Comparison of ENCODE assay signal across 18 cellular contexts in genomic region chr5:33639478-33639877, GRCh38.
DNase-seq lines count a peak whose midpoint lies in the region; ATAC-seq, FAIRE-seq and TF ChIP-seq lines count a peak whose summit lies in the region.
"Had no signal": no experiment of that assay in that cellular context is flagged by ENCODE, and none has a peak within 500 bp of the region (broad histone marks: within the 10 kb centered on the region; RNA-seq: fewer than 3 reads in every experiment).

No MANE protein-coding gene starts in this region.

- H3K4me1 ChIP-seq in heart left ventricle, result peaks cover 0 to 5% (median 0%) of the 10 kb centered on the region in 12 donors
- H3K4me1 ChIP-seq in thyroid gland, result no peaks in the 10 kb centered on the region

- WGBS in heart left ventricle, 4 donors, result 61 to 73% (median 67%) methylated on average over 6 of the region's 6 CpGs
- 34 to 37% methylated on average over 6 of the region's 6 CpGs for WGBS in thyroid gland, 2 donors

- H3K27ac ChIP-seq in heart left ventricle, result no peak overlapping the region
- no peak overlapping the region for H3K27ac ChIP-seq in thyroid gland
- H3K27ac ChIP-seq: GM23248 had no signal

- H3K9me3 ChIP-seq in heart left ventricle (peaks cover 0 to 25% (median 2%) of the 10 kb centered on the region in 12 donors), thyroid gland (no peaks in the 10 kb centered on the region)

- intact Hi-C loops in heart left ventricle (cut with DNase I), result no loop called here
- intact Hi-C loops in left cardiac atrium (cut with DNase I), result no loop called here
- intact Hi-C loops in thyroid gland (cut with DNase I), result no loop called here

- peaks cover 0 to 9% (median 0%) of the 10 kb centered on the region in 9 donors for H3K36me3 ChIP-seq in heart left ventricle
- H3K36me3 ChIP-seq in bronchial epithelial cell (ENCODE audit: control insufficient read depth, insufficient read depth, low read length), result no peaks in the 10 kb centered on the region
- no peaks in the 10 kb centered on the region for H3K36me3 ChIP-seq in thyroid gland

- ATAC-seq in heart left ventricle, result peak in 3 of 4 donors; percentile 30 to 64 (median 42)
- ATAC-seq in left cardiac atrium, result no peak
- no peak for ATAC-seq in GM21367 (IDR thresholded peaks at IDR 0.05; ENCODE audit: unreplicated experiment)

- TF ChIP-seq CTCF in heart left ventricle (IDR thresholded peaks at IDR 0.05) (no peak), bronchial epithelial cell (IDR thresholded peaks at IDR 0.05; ENCODE audit: insufficient read depth, low read length, severe bottlenecking) (no peak), thyroid gland (IDR thresholded peaks at IDR 0.05) (no peak)

- H3K27me3 ChIP-seq in heart left ventricle, result no peaks in the 10 kb centered on the region
- H3K27me3 ChIP-seq in bronchial epithelial cell (ENCODE audit: control insufficient read depth, insufficient read depth, low read length), result no peaks in the 10 kb centered on the region
- H3K27me3 ChIP-seq in thyroid gland, result no peaks in the 10 kb centered on the region

- H3K4me3 ChIP-seq in heart left ventricle (no peak overlapping the region), bronchial epithelial cell (ENCODE audit: low read depth, low read length) (no peak overlapping the region), thyroid gland (replicated peaks in 1 of 3) (no peak overlapping the region)
- H3K4me3 ChIP-seq: GM23248 had no signal

- TF ChIP-seq POLR2A in heart left ventricle (IDR thresholded peaks at IDR 0.05) (no peak), thyroid gland (IDR thresholded peaks at IDR 0.05) (no peak)

- DNase-seq in heart left ventricle, result no peak
- no peak for DNase-seq in left cardiac atrium
- DNase-seq in HTR-8/SVneo (ENCODE audit: insufficient read length, low spot score), result no peak
- no peak for DNase-seq in bronchial epithelial cell (ENCODE audit: low read depth)
- peak; percentile 21 to 47 for DNase-seq in thyroid gland
- DNase-seq: C1 segment of cervical spinal cord; Calu3; CD4-positive, alpha-beta memory T cell; COR-L47; DMS53; DMS79 treated with DMSO at 0.1 percent for 48 hours; GF-D8; GM23248; H7; HCEC 1CT had no signal

- FAIRE-seq in HTR-8/SVneo (lab: Jason Lieb, UNC) (peak; percentile 38), bronchial epithelial cell (lab: Jason Lieb, UNC) (peak; percentile 83)
- FAIRE-seq: GM18507, H1 had no signal

Comparison
In these comparisons a context has a peak if more than half of its experiments do, and no peak if none do; other contexts are left out.
1. ATAC-seq: peak in heart left ventricle (3 of 4); none in left cardiac atrium (0 of 2) and GM21367 (single experiment).
2. DNase-seq: peak in thyroid gland (2 of 2); none in heart left ventricle (0 of 5), left cardiac atrium (single experiment), HTR-8/SVneo (single experiment) and bronchial epithelial cell (single experiment).